10 cellular contexts compared by ENCODE assay signal in genomic region chr6:163459007-163459406, GRCh38. TPM values are rescaled to one million over a fixed set of nuclear protein-coding genes. Genes with fewer than 3 reads are reported as not detected.
A peak's percentile ranks its signal among the peaks of the same experiment; 100 is the strongest.
DNase-seq lines count a peak whose midpoint lies in the region; ATAC-seq lines count a peak whose summit lies in the region.
"Had no signal": no experiment of that assay in that cellular context is flagged by ENCODE, and none has a peak within 500 bp of the region (broad histone marks: within the 10 kb centered on the region; RNA-seq: fewer than 3 reads in every experiment).

No MANE protein-coding gene starts in this region.

- POLR2A ChIA-PET in activated CD4-positive, alpha-beta memory T cell treated with anti-CD3 and anti-CD28 coated beads for 36 hours (lab: Charles Lee): no interaction called here

- H3K27me3 ChIP-seq in skeletal muscle tissue (ENCODE audit: control insufficient read depth in 3 of 3, insufficient read depth in 3 of 3, low read length in 3 of 3): no peaks in the 10 kb centered on the region
- H3K27me3 ChIP-seq: tibial nerve had no signal

- no peak overlapping the region for H3K9ac ChIP-seq in skeletal muscle tissue (ENCODE audit: low read depth in 1 of 3, low read length in 3 of 3)

- H3K4me1 ChIP-seq in skeletal muscle tissue (ENCODE audit: control insufficient read depth in 3 of 3, insufficient read depth in 3 of 3, low read length in 3 of 3): peaks cover 49 to 54% (median 53%) of the 10 kb centered on the region in 3 donors

- H3K4me1 Mint-ChIP-seq in activated T-cell treated with anti-CD3 and anti-CD28 coated beads, Interleukin-2, amount 50 U/mL, for 4 hours (ENCODE audit: low read depth): peaks cover 78% of the 10 kb centered on the region
- H3K4me1 Mint-ChIP-seq in activated CD4-positive, alpha-beta memory T cell treated with anti-CD3 and anti-CD28 coated beads for 36 hours (ENCODE audit: low read depth): peaks cover 66% of the 10 kb centered on the region

- intact Hi-C loops in activated CD4-positive, alpha-beta memory T cell treated with anti-CD3 and anti-CD28 coated beads for 36 hours (cut with micrococcal nuclease): no loop called here
- intact Hi-C loops in left ventricle myocardium superior (cut with micrococcal nuclease): no loop called here

- no peaks in the 10 kb centered on the region for H3K9me3 ChIP-seq in skeletal muscle tissue (ENCODE audit: control insufficient read depth in 3 of 3, low read length in 3 of 3)
- H3K9me3 ChIP-seq: tibial nerve had no signal

- peaks cover 20% of the 10 kb centered on the region for H3K36me3 Mint-ChIP-seq in activated T-cell treated with anti-CD3 and anti-CD28 coated beads, Interleukin-2, amount 50 U/mL, for 4 hours (ENCODE audit: insufficient read depth)
- peaks cover 1% of the 10 kb centered on the region for H3K36me3 Mint-ChIP-seq in activated CD4-positive, alpha-beta memory T cell treated with anti-CD3 and anti-CD28 coated beads for 36 hours

- peak overlapping the region in 2 of 3 donors; percentile 24 to 30 for H3K4me3 ChIP-seq in skeletal muscle tissue (ENCODE audit: low read length in 3 of 3)
- H3K4me3 ChIP-seq: tibial nerve had no signal

- H3K27me3 Mint-ChIP-seq in activated T-cell treated with anti-CD3 and anti-CD28 coated beads, Interleukin-2, amount 50 U/mL, for 4 hours (ENCODE audit: low read depth): no peaks in the 10 kb centered on the region
- H3K27me3 Mint-ChIP-seq in activated CD4-positive, alpha-beta memory T cell treated with anti-CD3 and anti-CD28 coated beads for 36 hours: no peaks in the 10 kb centered on the region

- H3K36me3 ChIP-seq in skeletal muscle tissue (ENCODE audit: control insufficient read depth in 3 of 3, insufficient read depth in 3 of 3, low read length in 3 of 3): peaks cover 0 to 6% (median 2%) of the 10 kb centered on the region in 3 donors

- CTCF ChIA-PET in activated CD4-positive, alpha-beta memory T cell treated with anti-CD3 and anti-CD28 coated beads for 36 hours (lab: Charles Lee): no interaction called here

- H3K4me3 Mint-ChIP-seq in activated T-cell treated with anti-CD3 and anti-CD28 coated beads, Interleukin-2, amount 50 U/mL, for 4 hours: peak overlapping the region; percentile 89
- no peak overlapping the region for H3K4me3 Mint-ChIP-seq in activated CD4-positive, alpha-beta memory T cell treated with anti-CD3 and anti-CD28 coated beads for 36 hours

- H3K27ac Mint-ChIP-seq in activated CD4-positive, alpha-beta memory T cell treated with anti-CD3 and anti-CD28 coated beads for 36 hours: peak overlapping the region; percentile 96

- no peak for DNase-seq in activated T-cell treated with anti-CD3 and anti-CD28 coated beads, Interleukin-2, amount 50 U/mL, for 4 hours
- no peak for DNase-seq in activated T-cell treated with anti-CD3 and anti-CD28 coated beads for 4 hours
- no peak for DNase-seq in activated CD4-positive, alpha-beta memory T cell treated with anti-CD3 and anti-CD28 coated beads for 36 hours
- no peak for DNase-seq in left ventricle myocardium superior
- DNase-seq in retina: no peak
- no peak for DNase-seq in NCI-H2171 treated with DMSO at 0.1 percent for 48 hours (lab: John Stamatoyannopoulos, UW)
- DNase-seq: midbrain had no signal

- H3K27ac ChIP-seq in skeletal muscle tissue (ENCODE audit: low read depth, low read length): no peak overlapping the region

- H3K9me3 Mint-ChIP-seq in activated T-cell treated with anti-CD3 and anti-CD28 coated beads, Interleukin-2, amount 50 U/mL, for 4 hours: no peaks in the 10 kb centered on the region
- no peaks in the 10 kb centered on the region for H3K9me3 Mint-ChIP-seq in activated CD4-positive, alpha-beta memory T cell treated with anti-CD3 and anti-CD28 coated beads for 36 hours

- no peak for ATAC-seq in activated T-cell treated with anti-CD3 and anti-CD28 coated beads, Interleukin-2, amount 50 U/mL, for 4 hours
- peak; percentile 42 for ATAC-seq in left ventricle myocardium superior
- ATAC-seq in GM18861 (IDR thresholded peaks at IDR 0.05; ENCODE audit: unreplicated experiment): no peak

RNA-seq across cellular contexts. Expression of gene QKI, which starts 44.5 kb away (rescaled TPM):
- total RNA-seq in activated T-cell treated with anti-CD3 and anti-CD28 coated beads, Interleukin-2, amount 50 U/mL, for 4 hours: 10 to 100 TPM; 58.6 to 65.4 (median 61.2) TPM
- 10 to 100 TPM; 43.9 to 44.2 TPM for total RNA-seq in activated CD4-positive, alpha-beta memory T cell treated with anti-CD3 and anti-CD28 coated beads for 36 hours
- total RNA-seq in left ventricle myocardium superior (502 TPM), skeletal muscle tissue (274 TPM)
